Comparison of ENCODE assay signal across 8 cellular contexts in genomic region chr6:47483853-47484546, GRCh38. TPM values are rescaled to one million over a fixed set of nuclear protein-coding genes. Genes with fewer than 3 reads are reported as not detected.
A peak's percentile ranks its signal among the peaks of the same experiment; 100 is the strongest.
DNase-seq lines count a peak whose midpoint lies in the region; ATAC-seq and TF ChIP-seq lines count a peak whose summit lies in the region.

No MANE protein-coding gene starts in this region.

- no peaks in the 10 kb centered on the region for H3K36me3 ChIP-seq in left lung

- no peak for ATAC-seq in left lung

- no peaks in the 10 kb centered on the region for H3K9me3 ChIP-seq in left lung

- H3K27me3 ChIP-seq in left lung: no peaks in the 10 kb centered on the region

- H3K27ac ChIP-seq in left lung: no peak overlapping the region

- TF ChIP-seq CTCF in left lung (IDR thresholded peaks at IDR 0.05): no peak

- peaks cover 6 to 43% of the 10 kb centered on the region in 2 donors for H3K4me1 ChIP-seq in left lung

- DNase-seq in DMS79 (lab: John Stamatoyannopoulos, UW) (peak; percentile 6), HCEC 1CT (peak; percentile 46), NCI-H748 (lab: John Stamatoyannopoulos, UW; ENCODE audit: unreplicated experiment) (peak; percentile 48), glomerular visceral epithelial cell (ENCODE audit: extremely low spot score) (peak; percentile 66), foreskin melanocyte (no peak), nucleus accumbens (lab: John Stamatoyannopoulos, UW) (no peak), head of caudate nucleus (no peak), left lung (no peak)

- H3K4me3 ChIP-seq in left lung: no peak overlapping the region

- intact Hi-C loops in head of caudate nucleus (cut with DNase I) (no loop called here), left lung (cut with DNase I) (no loop called here)

RNA-seq across cellular contexts. Expression of gene CD2AP, which starts 6.4 kb away (rescaled TPM):
- total RNA-seq in left lung: 10 to 100 TPM; 38.8 to 46.0 TPM

Comparison
In these comparisons a context has a peak if more than half of its experiments do, and no peak if none do; other contexts are left out.
1. DNase-seq: peak in DMS79 (single experiment), HCEC 1CT (single experiment), NCI-H748 (single experiment) and glomerular visceral epithelial cell (single experiment); none in foreskin melanocyte (single experiment), nucleus accumbens (0 of 56), head of caudate nucleus (0 of 42) and left lung (0 of 2).